17 cellular contexts compared by ENCODE assay signal in the genomic region with DNA sequence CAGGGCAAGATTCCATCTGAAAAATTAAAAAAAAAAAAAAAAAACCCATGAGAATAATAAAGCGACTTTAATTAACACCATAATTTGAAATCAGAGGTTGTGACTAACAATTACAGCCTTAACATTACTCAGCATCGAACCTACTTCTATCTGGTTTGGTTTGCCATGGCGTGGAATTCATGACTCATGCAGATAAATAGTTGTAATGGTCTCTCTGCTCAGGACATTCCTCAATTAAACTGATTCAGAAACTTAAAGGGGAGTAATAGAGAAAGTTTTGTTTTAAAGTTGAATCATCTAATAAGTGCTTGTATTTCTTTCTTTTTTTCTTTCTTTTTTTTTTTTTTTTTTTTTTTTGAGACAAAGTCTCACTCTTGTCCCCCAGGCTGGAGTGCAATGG.
DNase-seq lines count a peak whose midpoint lies in the region; ATAC-seq, FAIRE-seq and TF ChIP-seq lines count a peak whose summit lies in the region.
"Had no signal": no experiment of that assay in that cellular context is flagged by ENCODE, and none has a peak within 500 bp of the region (broad histone marks: within the 10 kb centered on the region; RNA-seq: fewer than 3 reads in every experiment).

No MANE protein-coding gene starts in this region.

- no peaks in the 10 kb centered on the region for H3K4me1 ChIP-seq in IMR-90 (ENCODE audit: control insufficient read depth, insufficient read depth, low read length)

- no peak overlapping the region for H2BK15ac ChIP-seq in IMR-90 (ENCODE audit: low read depth, low read length)

- H4K5ac ChIP-seq in IMR-90 (ENCODE audit: low read depth, low read length) = no peak overlapping the region

- H3K79me1 ChIP-seq in IMR-90 (ENCODE audit: low read depth in 1 of 2, low read length in 2 of 2) = no peaks in the 10 kb centered on the region

- no peaks in the 10 kb centered on the region for H3K9me1 ChIP-seq in IMR-90 (ENCODE audit: insufficient read depth, low read length)

- no peak overlapping the region for H3K9ac ChIP-seq in IMR-90 (ENCODE audit: low read depth, low read length)
- H3K9ac ChIP-seq: BLaER1 had no signal

- no peaks in the 10 kb centered on the region for H3K9me3 ChIP-seq in IMR-90 (ENCODE audit: control insufficient read depth, insufficient read depth, low read length)
- H3K9me3 ChIP-seq: BLaER1, esophagus squamous epithelium, ovary had no signal

- no peak overlapping the region for H2BK120ac ChIP-seq in IMR-90 (ENCODE audit: low read depth, low read length)

- H2BK5ac ChIP-seq in IMR-90 (ENCODE audit: low read depth, low read length, poor library complexity, severe bottlenecking) = no peak overlapping the region

- WGBS in IMR-90 (ENCODE audit: extremely low coverage in 2 of 2, insufficient read length in 1 of 2), 2 experiments = no CpG with 5 or more reads among the region's 3 CpGs

- CTCF ChIA-PET in IMR-90 (lab: Yijun Ruan, JAX) = interaction anchor here (0.6 kb wide), 1 partner anchor 217 kb away, joined by 7 read pairs; no protein-coding TSS in a partner anchor

- in situ Hi-C loops in IMR-90 (cut with MboI; ENCODE audit: low sequenced_read_pairs) = no loop called here
- in situ Hi-C loops in astrocyte of the spinal cord (cut with HindIII; ENCODE audit: low sequenced_read_pairs) = no loop called here

- no peak overlapping the region for H2BK20ac ChIP-seq in IMR-90 (ENCODE audit: low read depth, low read length)

- no peak overlapping the region for H3K4ac ChIP-seq in IMR-90 (ENCODE audit: low read depth, low read length)

- H3K27me3 ChIP-seq in IMR-90 (ENCODE audit: control insufficient read depth, insufficient read depth, low read length) = no peaks in the 10 kb centered on the region
- H3K27me3 ChIP-seq: BLaER1, esophagus squamous epithelium, ovary had no signal

- H3K36me3 Mint-ChIP-seq in activated T-helper 2 cell treated with anti-CD3 and anti-CD28 coated beads, Interferon-gamma antibody, Interleukin-2, Interleukin-4, amounts not matched to agents 10 μg/mL and 5 μg/mL and 100 μg/mL, durations not matched to agents 14 hours and 24 hours and 36 hours (ENCODE audit: low read depth) = no peaks in the 10 kb centered on the region
- H3K36me3 Mint-ChIP-seq: immature natural killer cell had no signal

- H3K9me3 Mint-ChIP-seq in activated T-helper 2 cell treated with anti-CD3 and anti-CD28 coated beads, Interferon-gamma antibody, Interleukin-2, Interleukin-4, amounts not matched to agents 10 μg/mL and 5 μg/mL and 100 μg/mL, durations not matched to agents 14 hours and 24 hours and 36 hours = no peaks in the 10 kb centered on the region
- H3K9me3 Mint-ChIP-seq: activated B cell treated with CpG ODN at 0.5 μM for 24 hours; dendritic cell treated with granulocyte-macrophage colony-stimulating factor and Interleukin-4, amounts not matched to agents 40 ng/mL and 50 ng/mL, for 4 days; IgD-negative memory B cell; immature natural killer cell had no signal

- BruUV-seq in IMR-90 (replicated peaks; lab: Mats Ljungman, UMichigan) = no TSS peak

- TF ChIP-seq CTCF in AG09319 (IDR thresholded peaks at IDR 0.05; ENCODE audit: low read depth, low read length) (no peak), IMR-90 (conservative IDR thresholded peaks at IDR 0.05; ENCODE audit: low read depth, low read length) (no peak), astrocyte of the spinal cord (IDR thresholded peaks at IDR 0.05; ENCODE audit: low read depth, low read length) (no peak)

- H4K8ac ChIP-seq in IMR-90 (ENCODE audit: low read depth in 2 of 2, low read length in 2 of 2) = no peak overlapping the region

- H3K4me3 Mint-ChIP-seq in activated T-helper 2 cell treated with anti-CD3 and anti-CD28 coated beads, Interferon-gamma antibody, Interleukin-2, Interleukin-4, amounts not matched to agents 10 μg/mL and 5 μg/mL and 100 μg/mL, durations not matched to agents 14 hours and 24 hours and 36 hours (ENCODE audit: low read depth) = no peak overlapping the region
- H3K4me3 Mint-ChIP-seq: activated B cell treated with CpG ODN at 0.5 μM for 24 hours; dendritic cell treated with granulocyte-macrophage colony-stimulating factor and Interleukin-4, amounts not matched to agents 40 ng/mL and 50 ng/mL, for 4 days; IgD-negative memory B cell; immature natural killer cell had no signal

- H3K27ac Mint-ChIP-seq in activated T-helper 2 cell treated with anti-CD3 and anti-CD28 coated beads, Interferon-gamma antibody, Interleukin-2, Interleukin-4, amounts not matched to agents 10 μg/mL and 5 μg/mL and 100 μg/mL, durations not matched to agents 14 hours and 24 hours and 36 hours = no peak overlapping the region
- H3K27ac Mint-ChIP-seq: activated B cell treated with CpG ODN at 0.5 μM for 24 hours; dendritic cell treated with granulocyte-macrophage colony-stimulating factor and Interleukin-4, amounts not matched to agents 40 ng/mL and 50 ng/mL, for 4 days; IgD-negative memory B cell; immature natural killer cell had no signal

- H2AFZ ChIP-seq in IMR-90 (replicated peaks; ENCODE audit: low read length, poor library complexity) = no peak overlapping the region

- H3K27me3 Mint-ChIP-seq in activated T-helper 2 cell treated with anti-CD3 and anti-CD28 coated beads, Interferon-gamma antibody, Interleukin-2, Interleukin-4, amounts not matched to agents 10 μg/mL and 5 μg/mL and 100 μg/mL, durations not matched to agents 14 hours and 24 hours and 36 hours (ENCODE audit: low read depth) = no peaks in the 10 kb centered on the region
- H3K27me3 Mint-ChIP-seq: activated B cell treated with CpG ODN at 0.5 μM for 24 hours; dendritic cell treated with granulocyte-macrophage colony-stimulating factor and Interleukin-4, amounts not matched to agents 40 ng/mL and 50 ng/mL, for 4 days; IgD-negative memory B cell had no signal

- no peak overlapping the region for H3K27ac ChIP-seq in IMR-90 (ENCODE audit: insufficient read depth, low read length)
- H3K27ac ChIP-seq: BLaER1, esophagus squamous epithelium, ovary had no signal

- no peak overlapping the region for H3K14ac ChIP-seq in IMR-90 (replicated peaks; ENCODE audit: low read depth, low read length)

- TF ChIP-seq POLR2A in IMR-90 (IDR thresholded peaks at IDR 0.05; ENCODE audit: low read depth, low read length) (no peak), GM12891 (IDR thresholded peaks at IDR 0.05; ENCODE audit: low read depth, low read length) (no peak)

- POLR2A ChIA-PET in IMR-90 (lab: Charles Lee; ENCODE audit: unreplicated experiment) = no interaction called here

- ATAC-seq in IMR-90 (ENCODE audit: low read depth) = peak; percentile 96
- ATAC-seq in HG02840 (IDR thresholded peaks at IDR 0.05; ENCODE audit: low FRiP score, unreplicated experiment) = no peak
- ATAC-seq in HG03108 (IDR thresholded peaks at IDR 0.05; ENCODE audit: unreplicated experiment) = no peak
- ATAC-seq: GM12878 had no signal

- H4K20me1 ChIP-seq in IMR-90 (ENCODE audit: insufficient read depth, low read length) = no peaks in the 10 kb centered on the region
- H4K20me1 ChIP-seq: BLaER1 had no signal

- H2AK5ac ChIP-seq in IMR-90 (ENCODE audit: low read depth, low read length) = no peak overlapping the region

- no peak overlapping the region for H4K91ac ChIP-seq in IMR-90 (ENCODE audit: insufficient read depth, low read depth, low read length)

- H3K4me2 ChIP-seq in IMR-90 (ENCODE audit: low read depth, low read length) = no peak overlapping the region
- H3K4me2 ChIP-seq: BLaER1 had no signal

- H3K36me3 ChIP-seq in IMR-90 (ENCODE audit: control insufficient read depth, insufficient read depth, low read length) = no peaks in the 10 kb centered on the region
- H3K36me3 ChIP-seq: BLaER1, esophagus squamous epithelium, ovary had no signal

- H3K56ac ChIP-seq in IMR-90 (ENCODE audit: extremely low read depth, insufficient read depth, low read length) = no peak overlapping the region

- H3K4me3 ChIP-seq in IMR-90 (ENCODE audit: insufficient read depth, low read depth, low read length) (no peak overlapping the region), astrocyte of the spinal cord (ENCODE audit: low read depth, low read length) (no peak overlapping the region)
- H3K4me3 ChIP-seq: BLaER1, esophagus squamous epithelium, GM12878, ovary had no signal

- DNase-seq in AG09319 (ENCODE audit: extremely low read depth, low read depth) (peak; percentile 47), IMR-90 (peak; percentile 90), astrocyte of the spinal cord (ENCODE audit: low read depth, low spot score) (peak; percentile 83), iris pigment epithelial cell (ENCODE audit: low read depth) (peak; percentile 85), GM12891 (ENCODE audit: insufficient read length, low spot score) (no peak)
- DNase-seq in activated T-helper 2 cell treated with anti-CD3 and anti-CD28 coated beads, Interferon-gamma antibody, Interleukin-2, Interleukin-4, amounts not matched to agents 10 μg/mL and 5 μg/mL and 100 μg/mL, durations not matched to agents 14 hours and 24 hours and 36 hours (ENCODE audit: low spot score) = no peak
- DNase-seq: activated B cell treated with CpG ODN at 0.5 μM for 24 hours, esophagus squamous epithelium, immature natural killer cell, midbrain, ovary had no signal

- H3K18ac ChIP-seq in IMR-90 (ENCODE audit: low read depth, low read length) = no peak overlapping the region

- no peak for FAIRE-seq in GM12891 (lab: Jason Lieb, UNC)
- FAIRE-seq: GM12878 had no signal

- H2AK9ac ChIP-seq in IMR-90 (replicated peaks; ENCODE audit: low read depth, low read length, poor library complexity) = no peak overlapping the region

- dilution Hi-C loops in IMR-90 (cut with HindIII; ENCODE audit: low sequenced_read_pairs, unreplicated experiment) = no loop called here

- TF ChIP-seq RAD21 in IMR-90 (IDR thresholded peaks at IDR 0.05; ENCODE audit: low read length) = no peak

- no peak overlapping the region for H3K23ac ChIP-seq in IMR-90 (ENCODE audit: low read depth, low read length)

- intact Hi-C loops in IMR-90 (cut with micrococcal nuclease) = no loop called here
- intact Hi-C loops in activated T-helper 2 cell treated with anti-CD3 and anti-CD28 coated beads, Interferon-gamma antibody, Interleukin-2, Interleukin-4, amounts not matched to agents 10 μg/mL and 5 μg/mL and 100 μg/mL, durations not matched to agents 14 hours and 24 hours and 36 hours (cut with micrococcal nuclease) = no loop called here

- no peaks in the 10 kb centered on the region for H3K4me1 Mint-ChIP-seq in activated T-helper 2 cell treated with anti-CD3 and anti-CD28 coated beads, Interferon-gamma antibody, Interleukin-2, Interleukin-4, amounts not matched to agents 10 μg/mL and 5 μg/mL and 100 μg/mL, durations not matched to agents 14 hours and 24 hours and 36 hours (ENCODE audit: low read depth)

TF ChIP-seq in IMR-90, 13 proteins besides CTCF, POLR2A, EP300 and RAD21 (continues in another document):
- no peak for TF ChIP-seq MXI1 (IDR thresholded peaks at IDR 0.05; ENCODE audit: borderline replicate concordance, low read depth, low read length)
- no peak for TF ChIP-seq SMC3 (IDR thresholded peaks at IDR 0.05; ENCODE audit: low read depth, low read length)
- TF ChIP-seq MAFK (IDR thresholded peaks at IDR 0.05; ENCODE audit: low read depth, low read length) = 0 out of 2 replicates have a peak, but pooled peaks have one; percentile 40

TF ChIP-seq in GM12891, 5 proteins besides CTCF, POLR2A, EP300 and RAD21 (continues in another document):
- TF ChIP-seq PAX5 (IDR thresholded peaks at IDR 0.05; ENCODE audit: insufficient read depth, low read length, severe bottlenecking) = no peak
- no peak for TF ChIP-seq SPI1 (IDR thresholded peaks at IDR 0.05; ENCODE audit: low read depth, low read length)
- TF ChIP-seq POLR2AphosphoS5 (IDR thresholded peaks at IDR 0.05; ENCODE audit: low read depth, low read length) = no peak

Comparison
In these comparisons a context has a peak if more than half of its experiments do, and no peak if none do; other contexts are left out.
1. DNase-seq: peak in AG09319 (single experiment), IMR-90 (single experiment), astrocyte of the spinal cord (single experiment) and iris pigment epithelial cell (single experiment); none in activated T-helper 2 cell treated with anti-CD3 and anti-CD28 coated beads, Interferon-gamma antibody, Interleukin-2, Interleukin-4, amounts not matched to agents 10 μg/mL and 5 μg/mL and 100 μg/mL, durations not matched to agents 14 hours and 24 hours and 36 hours (single experiment) and GM12891 (single experiment).